11 cellular contexts compared by ENCODE assay signal in genomic region chr14:68694516-68695235, GRCh38.
DNase-seq lines count a peak whose midpoint lies in the region; FAIRE-seq and TF ChIP-seq lines count a peak whose summit lies in the region.
"Had no signal": no experiment of that assay in that cellular context is flagged by ENCODE, and none has a peak within 500 bp of the region (broad histone marks: within the 10 kb centered on the region; RNA-seq: fewer than 3 reads in every experiment).

No MANE protein-coding gene starts in this region.

- H3K4me1 Mint-ChIP-seq in dendritic cell treated with granulocyte-macrophage colony-stimulating factor and Interleukin-4, amounts not matched to agents 40 ng/mL and 50 ng/mL, for 4 days (ENCODE audit: low read depth) = peaks cover 63% of the 10 kb centered on the region

- intact Hi-C loops in dendritic cell treated with granulocyte-macrophage colony-stimulating factor and Interleukin-4, amounts not matched to agents 40 ng/mL and 50 ng/mL, for 4 days (cut with micrococcal nuclease) = no loop called here
- intact Hi-C loops in posterior vena cava (cut with DNase I) = no loop called here

- H3K9me3 Mint-ChIP-seq in dendritic cell treated with granulocyte-macrophage colony-stimulating factor and Interleukin-4, amounts not matched to agents 40 ng/mL and 50 ng/mL, for 4 days = no peaks in the 10 kb centered on the region

- DNase-seq in Daoy (ENCODE audit: low read depth) (peak; percentile 82), NCI-H1048 (lab: John Stamatoyannopoulos, UW) (peak; percentile 18), posterior vena cava (ENCODE audit: low spot score) (peak; percentile 72), DMS79 treated with DMSO at 0.1 percent for 48 hours (lab: John Stamatoyannopoulos, UW) (no peak), dedifferentiated amniotic fluid mesenchymal stem cell (ENCODE audit: extremely low spot score) (no peak), D721Med (ENCODE audit: insufficient read length, low spot score) (no peak), superior temporal gyrus (ENCODE audit: extremely low spot score) (no peak)
- DNase-seq: activated CD4-positive, alpha-beta T cell treated with anti-CD3 and anti-CD28 coated beads, Interleukin-2, amount 10 ng/mL, durations not matched to agents 7 days and 5 days; caudate nucleus; DND-41 had no signal

- FAIRE-seq in D721Med (lab: Jason Lieb, UNC) = no peak

- peak overlapping the region; percentile 72 for H3K27ac Mint-ChIP-seq in dendritic cell treated with granulocyte-macrophage colony-stimulating factor and Interleukin-4, amounts not matched to agents 40 ng/mL and 50 ng/mL, for 4 days
- H3K27ac Mint-ChIP-seq: activated CD4-positive, alpha-beta T cell treated with anti-CD3 and anti-CD28 coated beads, Interleukin-2, amount 10 ng/mL, durations not matched to agents 7 days and 5 days had no signal

- no peaks in the 10 kb centered on the region for H3K36me3 Mint-ChIP-seq in dendritic cell treated with granulocyte-macrophage colony-stimulating factor and Interleukin-4, amounts not matched to agents 40 ng/mL and 50 ng/mL, for 4 days (ENCODE audit: low read depth)

- H3K27me3 Mint-ChIP-seq in dendritic cell treated with granulocyte-macrophage colony-stimulating factor and Interleukin-4, amounts not matched to agents 40 ng/mL and 50 ng/mL, for 4 days = peaks cover 10% of the 10 kb centered on the region
- H3K27me3 Mint-ChIP-seq: activated CD4-positive, alpha-beta T cell treated with anti-CD3 and anti-CD28 coated beads, Interleukin-2, amount 10 ng/mL, durations not matched to agents 7 days and 5 days had no signal

- no peak overlapping the region for H3K4me3 Mint-ChIP-seq in dendritic cell treated with granulocyte-macrophage colony-stimulating factor and Interleukin-4, amounts not matched to agents 40 ng/mL and 50 ng/mL, for 4 days
- H3K4me3 Mint-ChIP-seq: activated CD4-positive, alpha-beta T cell treated with anti-CD3 and anti-CD28 coated beads, Interleukin-2, amount 10 ng/mL, durations not matched to agents 7 days and 5 days had no signal

- no peak for TF ChIP-seq CTCF in D721Med (IDR thresholded peaks at IDR 0.05; ENCODE audit: insufficient read depth, missing control alignments)

Comparison
In these comparisons a context has a peak if more than half of its experiments do, and no peak if none do; other contexts are left out.
1. DNase-seq: peak in Daoy (single experiment), NCI-H1048 (single experiment) and posterior vena cava (single experiment); none in DMS79 treated with DMSO at 0.1 percent for 48 hours (single experiment), dedifferentiated amniotic fluid mesenchymal stem cell (single experiment), D721Med (single experiment) and superior temporal gyrus (single experiment).